Comparison of ENCODE assay signal across 1 cellular context in genomic region chr17:55576237-55576998, GRCh38.
TF ChIP-seq lines count a peak whose summit lies in the region.

No MANE protein-coding gene starts in this region.

TF ChIP-seq in K562, 482 proteins besides CTCF, POLR2A, EP300 and RAD21 (continued from another document):
- TF ChIP-seq CC2D1A (IDR thresholded peaks at IDR 0.05): 0 out of 2 replicates have a peak, but pooled peaks have one; percentile 13
- no peak for TF ChIP-seq E2F1 (CRISPR knock-in tag; IDR thresholded peaks at IDR 0.05)
- no peak for TF ChIP-seq BMI1 (IDR thresholded peaks at IDR 0.05; ENCODE audit: low read length)
- TF ChIP-seq SMAD2 (IDR thresholded peaks at IDR 0.05; ENCODE audit: low read depth, low read length): no peak
- TF ChIP-seq SMARCA4 (IDR thresholded peaks at IDR 0.05): peak; percentile 76; the same call in 1 of the 2 replicates
- TF ChIP-seq BRD9 (IDR thresholded peaks at IDR 0.05; ENCODE audit: low read depth, partially characterized antibody): peak; percentile 48
- TF ChIP-seq CHD4 (IDR thresholded peaks at IDR 0.05; ENCODE audit: insufficient read depth, insufficient replicate concordance, low read depth, low read length, poor library complexity, severe bottlenecking): peak; percentile 47
- TF ChIP-seq PHB (CRISPR knock-in tag; IDR thresholded peaks at IDR 0.05): no peak
- peak; percentile 98 for TF ChIP-seq ATF3 (IDR thresholded peaks at IDR 0.05)
- no peak; the same call in 1 of the 2 replicates for TF ChIP-seq ATF3 (CRISPR knock-in tag; conservative IDR thresholded peaks at IDR 0.05)
- 0 out of 2 replicates have a peak, but pooled peaks have one; percentile 18 for TF ChIP-seq SPI1 (IDR thresholded peaks at IDR 0.05; ENCODE audit: borderline replicate concordance, low read depth, low read length)
- TF ChIP-seq FOXO4 (CRISPR knock-in tag; IDR thresholded peaks at IDR 0.05): no peak
- no peak for TF ChIP-seq MYBL2 (IDR thresholded peaks at IDR 0.05; ENCODE audit: low read depth)
- TF ChIP-seq MYBL2 (CRISPR knock-in tag; IDR thresholded peaks at IDR 0.05; ENCODE audit: borderline replicate concordance): no peak
- peak; percentile 45; the same call in 1 of the 2 replicates for TF ChIP-seq NBN (IDR thresholded peaks at IDR 0.05; ENCODE audit: low read depth)
- TF ChIP-seq ZNF354B (CRISPR knock-in tag; IDR thresholded peaks at IDR 0.05): no peak
- no peak for TF ChIP-seq POLR2AphosphoS5 (IDR thresholded peaks at IDR 0.05; ENCODE audit: control insufficient read depth, insufficient read depth, low read depth, low read length)
- 0 out of 2 replicates have a peak, but pooled peaks have one; percentile 16 for TF ChIP-seq RBFOX2 (IDR thresholded peaks at IDR 0.05; ENCODE audit: low read depth, low read length)
- TF ChIP-seq GABPA (tag; conservative IDR thresholded peaks at IDR 0.05; ENCODE audit: low read depth): no peak
- peak; percentile 73; the same call in 1 of the 2 replicates for TF ChIP-seq LEF1 (IDR thresholded peaks at IDR 0.05)
- 0 out of 2 replicates have a peak, but pooled peaks have one; percentile 5 for TF ChIP-seq NCOR1 (IDR thresholded peaks at IDR 0.05)
- peak; percentile 13; the same call in 1 of the 2 replicates for TF ChIP-seq ZBTB40 (IDR thresholded peaks at IDR 0.05)
- TF ChIP-seq ZBTB40 (CRISPR knock-in tag; IDR thresholded peaks at IDR 0.05): no peak
- TF ChIP-seq KAT2B (IDR thresholded peaks at IDR 0.05; ENCODE audit: low read depth, low read length): no peak
- no peak for TF ChIP-seq TRIM25 (IDR thresholded peaks at IDR 0.05; ENCODE audit: borderline replicate concordance)
- peak; percentile 68 for TF ChIP-seq POLR2H (tag; IDR thresholded peaks at IDR 0.05; ENCODE audit: low read depth)
- TF ChIP-seq SMARCA5 (IDR thresholded peaks at IDR 0.05): no peak
- no peak for TF ChIP-seq SNAPC5 (CRISPR knock-in tag; IDR thresholded peaks at IDR 0.05)
- TF ChIP-seq ZEB2 (IDR thresholded peaks at IDR 0.05): peak; percentile 35; the same call in 1 of the 2 replicates
- no peak for TF ChIP-seq ZNF655 (CRISPR knock-in tag; IDR thresholded peaks at IDR 0.05)
- no peak for TF ChIP-seq KLF1 (tag; IDR thresholded peaks at IDR 0.05)
- TF ChIP-seq RREB1 (CRISPR knock-in tag; IDR thresholded peaks at IDR 0.05): no peak
